Comparison of ENCODE assay signal across 8 cellular contexts in genomic region chr11:78465169-78465942, GRCh38. TPM values are rescaled to one million over a fixed set of nuclear protein-coding genes. Genes with fewer than 3 reads are reported as not detected.
DNase-seq lines count a peak whose midpoint lies in the region; ATAC-seq lines count a peak whose summit lies in the region.

No MANE protein-coding gene starts in this region.

- H3K36me3 ChIP-seq in naive thymus-derived CD4-positive, alpha-beta T cell (ENCODE audit: control insufficient read depth in 2 of 3, insufficient read depth in 3 of 3, low read length in 3 of 3), result peaks cover 0 to 3% (median 0%) of the 10 kb centered on the region in 3 experiments

- intact Hi-C loops in naive thymus-derived CD4-positive, alpha-beta T cell (cut with micrococcal nuclease), result loop anchor here in 1 of 2 donors (1.0 to 5.0 kb wide), 7 partner anchors 15 to 643 kb away; partner anchors contain the start of genes AAMDC, GAB2, KCTD21 and RSF1

- H3K27ac ChIP-seq in naive thymus-derived CD4-positive, alpha-beta T cell (ENCODE audit: low read depth, low read length), result peak overlapping the region; percentile 3
- no peak overlapping the region for H3K27ac ChIP-seq in caudate nucleus (ENCODE audit: low read depth, low read length)

- no peaks in the 10 kb centered on the region for H3K9me3 Mint-ChIP-seq in naive thymus-derived CD4-positive, alpha-beta T cell

- DNase-seq in T-helper 2 cell (peak in 4 of 5 experiments; percentile 1 to 96 (median 26)), caudate nucleus (lab: John Stamatoyannopoulos, UW) (no peak), NCI-H1092 (lab: John Stamatoyannopoulos, UW) (no peak), Ammon's horn (ENCODE audit: low spot score) (no peak), NCI-H2171 (lab: John Stamatoyannopoulos, UW) (no peak)
- peak in 6 of 9 donors; percentile 16 to 55 (median 26) for DNase-seq in naive thymus-derived CD4-positive, alpha-beta T cell

- ATAC-seq in GM19023 (IDR thresholded peaks at IDR 0.05; ENCODE audit: unreplicated experiment) (peak; percentile 97), HG02852 (IDR thresholded peaks at IDR 0.05; ENCODE audit: unreplicated experiment) (peak; percentile 98)
- peak; percentile 93 for ATAC-seq in naive thymus-derived CD4-positive, alpha-beta T cell

- no peaks in the 10 kb centered on the region for H3K27me3 Mint-ChIP-seq in naive thymus-derived CD4-positive, alpha-beta T cell

- peak overlapping the region; percentile 54 to 95 (median 79) for H3K27ac Mint-ChIP-seq in naive thymus-derived CD4-positive, alpha-beta T cell

- H3K4me3 Mint-ChIP-seq in naive thymus-derived CD4-positive, alpha-beta T cell, result peak overlapping the region; percentile 37 to 81 (median 64)

- H3K9me3 ChIP-seq in naive thymus-derived CD4-positive, alpha-beta T cell (ENCODE audit: control insufficient read depth in 2 of 3, low read length in 3 of 3), result no peaks in the 10 kb centered on the region

- H3K4me1 Mint-ChIP-seq in naive thymus-derived CD4-positive, alpha-beta T cell, result peaks cover 12 to 44% (median 17%) of the 10 kb centered on the region in 7 donors

- peaks cover 4 to 5% of the 10 kb centered on the region in 2 donors for H3K4me1 ChIP-seq in naive thymus-derived CD4-positive, alpha-beta T cell (ENCODE audit: control insufficient read depth in 2 of 2, insufficient read depth in 2 of 2, low read length in 2 of 2)

- H3K27me3 ChIP-seq in naive thymus-derived CD4-positive, alpha-beta T cell (ENCODE audit: control insufficient read depth in 2 of 2, insufficient read depth in 2 of 2, low read length in 2 of 2), result no peaks in the 10 kb centered on the region

- peaks cover 12 to 42% (median 33%) of the 10 kb centered on the region in 5 donors for H3K36me3 Mint-ChIP-seq in naive thymus-derived CD4-positive, alpha-beta T cell

- POLR2A ChIA-PET in naive thymus-derived CD4-positive, alpha-beta T cell (lab: Charles Lee), result interaction anchor here (0.7 kb wide), 1 partner anchor 470 kb away, joined by 3 read pairs; no protein-coding TSS in a partner anchor

- CTCF ChIA-PET in naive thymus-derived CD4-positive, alpha-beta T cell (lab: Charles Lee), result no interaction called here

- no peak overlapping the region for H3K4me3 ChIP-seq in naive thymus-derived CD4-positive, alpha-beta T cell (ENCODE audit: low read length)

RNA-seq across cellular contexts. Expression of gene GAB2, which starts 47.7 kb away (rescaled TPM):
- 10 to 100 TPM in 3 of 5 experiments, 1 to 10 TPM in 2; 2.5 to 42.6 (median 11.0) TPM for total RNA-seq in naive thymus-derived CD4-positive, alpha-beta T cell
- polyA plus RNA-seq in naive thymus-derived CD4-positive, alpha-beta T cell, result under 1 TPM; 0.17 to 0.46 TPM

Comparison
In these comparisons a context has a peak if more than half of its experiments do, and no peak if none do; other contexts are left out.
1. DNase-seq: peak in T-helper 2 cell (4 of 5) and naive thymus-derived CD4-positive, alpha-beta T cell (6 of 9); none in caudate nucleus (0 of 61), NCI-H1092 (single experiment), Ammon's horn (single experiment) and NCI-H2171 (single experiment).
2. Peak in every context shown above with its lines, with median percentiles within 50 percentile points of each other: ATAC-seq.